Comparison of ENCODE assay signal across 1 cellular context in genomic region chr2:113198790-113199612, GRCh38.
TF ChIP-seq lines count a peak whose summit lies in the region.

No MANE protein-coding gene starts in this region.

TF ChIP-seq in HepG2, 621 proteins besides CTCF, POLR2A, EP300 and RAD21 (continued from another document and continues in another):
- TF ChIP-seq ZNF343 (CRISPR knock-in tag; IDR thresholded peaks at IDR 0.05) (peak; percentile 79; the same call in 1 of the 2 replicates), AGO1 (IDR thresholded peaks at IDR 0.05; ENCODE audit: low read depth, low read length, poor library complexity, severe bottlenecking) (peak; percentile 42), AKAP8 (CRISPR knock-in tag; IDR thresholded peaks at IDR 0.05) (no peak; the same call in 1 of the 2 replicates), ZMAT5 (CRISPR knock-in tag; IDR thresholded peaks at IDR 0.05; ENCODE audit: borderline replicate concordance, low read depth) (no peak), ZNF615 (CRISPR knock-in tag; IDR thresholded peaks at IDR 0.05; ENCODE audit: borderline replicate concordance) (peak; percentile 68; the same call in 1 of the 2 replicates), ZNF644 (CRISPR knock-in tag; IDR thresholded peaks at IDR 0.05; ENCODE audit: low read depth) (no peak), ZNF639 (CRISPR knock-in tag; conservative IDR thresholded peaks at IDR 0.05) (peak; percentile 23; the same call in 1 of the 2 replicates), ZNF746 (CRISPR knock-in tag; IDR thresholded peaks at IDR 0.05) (no peak), BATF2 (CRISPR knock-in tag; IDR thresholded peaks at IDR 0.05) (no peak), ARHGAP35 (CRISPR knock-in tag; IDR thresholded peaks at IDR 0.05; ENCODE audit: borderline replicate concordance) (no peak; the same call in none of the 2 replicates), SNAPC4 (CRISPR knock-in tag; IDR thresholded peaks at IDR 0.05) (no peak), ZNF24 (IDR thresholded peaks at IDR 0.05) (no peak), KAT7 (CRISPR knock-in tag; IDR thresholded peaks at IDR 0.05; ENCODE audit: borderline replicate concordance) (peak; percentile 90; the same call in 1 of the 2 replicates), NR2F2 (IDR thresholded peaks at IDR 0.05; ENCODE audit: borderline replicate concordance, low read depth) (no peak), TCF12 (IDR thresholded peaks at IDR 0.05) (no peak), TCF12 (CRISPR knock-in tag; IDR thresholded peaks at IDR 0.05) (no peak), FOXM1 (CRISPR knock-in tag; IDR thresholded peaks at IDR 0.05) (peak; percentile 69; the same call in 1 of the 2 replicates), ZNF331 (CRISPR knock-in tag; IDR thresholded peaks at IDR 0.05) (peak; percentile 90), ZNF816 (CRISPR knock-in tag; IDR thresholded peaks at IDR 0.05; ENCODE audit: borderline replicate concordance) (no peak), ZFP36L1 (CRISPR knock-in tag; IDR thresholded peaks at IDR 0.05) (no peak; the same call in 1 of the 2 replicates), AHDC1 (CRISPR knock-in tag; IDR thresholded peaks at IDR 0.05; ENCODE audit: borderline replicate concordance) (no peak), ZFP62 (CRISPR knock-in tag; IDR thresholded peaks at IDR 0.05) (no peak), EED (CRISPR knock-in tag; IDR thresholded peaks at IDR 0.05) (peak; percentile 98), FUBP1 (CRISPR knock-in tag; IDR thresholded peaks at IDR 0.05; ENCODE audit: borderline replicate concordance) (no peak), ISL2 (CRISPR knock-in tag; IDR thresholded peaks at IDR 0.05) (peak; percentile 49), ZBTB34 (CRISPR knock-in tag; IDR thresholded peaks at IDR 0.05) (no peak), HMG20B (CRISPR knock-in tag; conservative IDR thresholded peaks at IDR 0.05) (no peak), CCAR2 (optimal IDR thresholded peaks at IDR 0.05; ENCODE audit: low read depth, low read length) (no peak), BRCA1 (CRISPR knock-in tag; IDR thresholded peaks at IDR 0.05) (no peak), REPIN1 (CRISPR knock-in tag; IDR thresholded peaks at IDR 0.05; ENCODE audit: borderline replicate concordance, low read depth) (peak; percentile 78; the same call in 1 of the 2 replicates), ZNF629 (CRISPR knock-in tag; conservative IDR thresholded peaks at IDR 0.05) (peak; percentile 9; the same call in 1 of the 2 replicates), ZNF543 (CRISPR knock-in tag; IDR thresholded peaks at IDR 0.05) (peak; percentile 51; the same call in 1 of the 2 replicates), CREBL2 (CRISPR knock-in tag; IDR thresholded peaks at IDR 0.05; ENCODE audit: borderline replicate concordance) (peak; percentile 40; the same call in 1 of the 2 replicates), ZNF607 (CRISPR knock-in tag; IDR thresholded peaks at IDR 0.05; ENCODE audit: borderline replicate concordance) (peak; percentile 93), ZNF512B (CRISPR knock-in tag; IDR thresholded peaks at IDR 0.05; ENCODE audit: borderline replicate concordance) (peak; percentile 79; the same call in 1 of the 2 replicates), ZNF713 (CRISPR knock-in tag; IDR thresholded peaks at IDR 0.05) (no peak), ETV5 (CRISPR knock-in tag; IDR thresholded peaks at IDR 0.05; ENCODE audit: borderline replicate concordance) (peak; percentile 69; the same call in 1 of the 2 replicates), THYN1 (CRISPR knock-in tag; IDR thresholded peaks at IDR 0.05; ENCODE audit: borderline replicate concordance, low read depth) (no peak), THAP7 (CRISPR knock-in tag; IDR thresholded peaks at IDR 0.05) (no peak), ZNF781 (CRISPR knock-in tag; IDR thresholded peaks at IDR 0.05; ENCODE audit: borderline replicate concordance, not compliant biosample characterization) (no peak), ZNF614 (CRISPR knock-in tag; IDR thresholded peaks at IDR 0.05; ENCODE audit: borderline replicate concordance) (peak; percentile 70; the same call in 1 of the 2 replicates), ZNF10 (CRISPR knock-in tag; IDR thresholded peaks at IDR 0.05; ENCODE audit: borderline replicate concordance, low read depth) (no peak)
